Comparison of ENCODE assay signal across 17 cellular contexts in the genomic region with DNA sequence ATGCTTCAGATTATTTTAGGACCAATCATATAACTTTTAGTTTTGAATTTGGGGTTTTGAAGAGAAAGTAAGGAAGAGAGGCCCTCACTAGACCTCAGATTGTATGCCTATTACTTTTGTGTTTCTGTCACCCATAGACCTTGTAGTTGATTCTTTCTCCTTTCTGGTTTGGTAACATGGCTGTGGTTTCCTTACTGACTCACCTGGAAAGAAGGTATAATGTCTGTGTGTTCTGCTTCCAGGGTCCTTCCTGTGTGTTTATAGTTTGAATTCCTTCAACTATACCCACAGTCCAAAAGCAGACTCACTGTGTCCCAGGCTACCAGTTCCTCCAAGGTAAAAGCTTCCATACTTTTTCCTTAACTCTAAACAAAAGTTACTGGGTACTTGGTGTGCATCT. TPM values are rescaled to one million over a fixed set of nuclear protein-coding genes. Genes with fewer than 3 reads are reported as not detected.
DNase-seq lines count a peak whose midpoint lies in the region; TF ChIP-seq lines count a peak whose summit lies in the region.
"Had no signal": no experiment of that assay in that cellular context is flagged by ENCODE, and none has a peak within 500 bp of the region (broad histone marks: within the 10 kb centered on the region; RNA-seq: fewer than 3 reads in every experiment).

No MANE protein-coding gene starts in this region.

- H3K27me3 Mint-ChIP-seq in MCF 10A (ENCODE audit: insufficient read depth, unreplicated experiment), result no peaks in the 10 kb centered on the region

- H3K36me3 Mint-ChIP-seq in MCF 10A (ENCODE audit: insufficient read depth, unreplicated experiment), result peaks cover 6% of the 10 kb centered on the region
- H3K36me3 Mint-ChIP-seq: CD8-positive, alpha-beta T cell had no signal

- BruUV-seq in mammary epithelial cell (replicated peaks; lab: Mats Ljungman, UMichigan) (no TSS peak), MCF 10A (replicated peaks; lab: Mats Ljungman, UMichigan) (no TSS peak)

- H3K27me3 ChIP-seq in mammary epithelial cell (ENCODE audit: insufficient read depth, low read length), result no peaks in the 10 kb centered on the region

- H3K9me3 ChIP-seq in mammary epithelial cell (replicated peaks; ENCODE audit: insufficient read depth, low read length), result no peaks in the 10 kb centered on the region

- DNase-seq in mammary epithelial cell (peak; percentile 75), MCF 10A (ENCODE audit: unreplicated experiment) (no peak), epithelial cell of prostate (ENCODE audit: low read depth, low spot score) (peak; percentile 12), renal cortical epithelial cell (ENCODE audit: low read depth) (peak; percentile 47), NCI-H748 treated with DMSO at 0.1 percent for 48 hours (lab: John Stamatoyannopoulos, UW) (no peak), DMS153 (lab: John Stamatoyannopoulos, UW) (no peak), pons (ENCODE audit: low spot score) (no peak)
- DNase-seq: CD8-positive, alpha-beta T cell; COR-L47; DND-41; GDM1; GOT3; H9; IMR-90 had no signal

- no peaks in the 10 kb centered on the region for H3K36me3 ChIP-seq in mammary epithelial cell (ENCODE audit: insufficient read depth, low read length)

- intact Hi-C loops in mammary epithelial cell (cut with micrococcal nuclease) (no loop called here), MCF 10A (cut with micrococcal nuclease) (no loop called here)

- POLR2A ChIA-PET in MCF 10A (lab: Yijun Ruan, JAX), result interaction anchor here (0.6 to 1.1 kb wide), 2 partner anchors 8 to 353 kb away, joined by 3 read pairs; no protein-coding TSS in a partner anchor

- in situ Hi-C loops in mammary epithelial cell (cut with MboI; ENCODE audit: low sequenced_read_pairs in 2 of 2), result no loop called here

- H3K4me1 Mint-ChIP-seq in MCF 10A (ENCODE audit: insufficient read depth, unreplicated experiment), result no peaks in the 10 kb centered on the region

- H3K27ac ChIP-seq in mammary epithelial cell (ENCODE audit: insufficient read depth, low read depth, low read length) (no peak overlapping the region), epithelial cell of prostate (peak overlapping the region; percentile 30)
- H3K27ac ChIP-seq: 22Rv1 had no signal

- H3K4me2 ChIP-seq in mammary epithelial cell (ENCODE audit: insufficient read depth, low read depth, low read length), result peak overlapping the region; percentile 3

- H3K9ac ChIP-seq in mammary epithelial cell (ENCODE audit: insufficient read depth, low read length), result no peak overlapping the region

- no peak overlapping the region for H3K4me3 Mint-ChIP-seq in MCF 10A (ENCODE audit: unreplicated experiment)
- H3K4me3 Mint-ChIP-seq: CD8-positive, alpha-beta T cell; H9 had no signal

- H3K9me3 Mint-ChIP-seq in MCF 10A (ENCODE audit: unreplicated experiment), result no peaks in the 10 kb centered on the region
- H3K9me3 Mint-ChIP-seq: CD8-positive, alpha-beta T cell; H9 had no signal

- H3K27ac Mint-ChIP-seq in MCF 10A (ENCODE audit: low read depth, unreplicated experiment), result no peak overlapping the region
- H3K27ac Mint-ChIP-seq: CD14-positive monocyte; CD8-positive, alpha-beta T cell had no signal

- CTCF ChIA-PET in mammary epithelial cell (lab: Charles Lee; ENCODE audit: low non-redundant PET) (no interaction called here), MCF 10A (lab: Yijun Ruan, JAX) (interaction anchor here (1.7 to 2.0 kb wide), 2 partner anchors 26 to 215 kb away, joined by 4 to 10 read pairs; no protein-coding TSS in a partner anchor)

- H3K4me3 ChIP-seq in mammary epithelial cell (replicated peaks in 1 of 3; ENCODE audit: insufficient read depth in 1 of 3, low read depth in 2 of 3, low read length in 3 of 3), result no peak overlapping the region

- no peak for TF ChIP-seq CTCF in mammary epithelial cell (conservative IDR thresholded peaks at IDR 0.05 in 1 of 2, IDR thresholded peaks at IDR 0.05 in 1 of 2; ENCODE audit: extremely low read depth in 1 of 2, insufficient read depth in 1 of 2, low read depth in 1 of 2, low read length in 2 of 2)
- no peak for TF ChIP-seq CTCF in MCF 10A (IDR thresholded peaks at IDR 0.05; ENCODE audit: unreplicated experiment)

- no peaks in the 10 kb centered on the region for H4K20me1 ChIP-seq in mammary epithelial cell (ENCODE audit: insufficient read depth, low read length)

- H2AFZ ChIP-seq in mammary epithelial cell (ENCODE audit: low read depth, low read length), result peak overlapping the region; percentile 22

- dilution Hi-C loops in mammary epithelial cell (cut with HindIII; ENCODE audit: low sequenced_read_pairs), result no loop called here

- H3K79me2 ChIP-seq in mammary epithelial cell (ENCODE audit: insufficient read depth, low read length), result no peaks in the 10 kb centered on the region

- H3K4me1 ChIP-seq in mammary epithelial cell (ENCODE audit: insufficient read depth, low read length), result peaks cover 10% of the 10 kb centered on the region

RNA-seq across cellular contexts. Expression of a gene that starts 8.1 kb away (rescaled TPM):
- 1 to 10 TPM; 5.8 to 6.4 TPM for total RNA-seq in mammary epithelial cell
- polyA plus RNA-seq in mammary epithelial cell, result 3.6 TPM
- 6.0 TPM for polyA minus RNA-seq in mammary epithelial cell
- total RNA-seq in MCF 10A (2022), result 0.83 and 2.8 TPM in 2 replicates
- total RNA-seq in renal cortical epithelial cell, result 12.7 and 54.5 TPM in 2 replicates
- total RNA-seq: A673; CD8-positive, alpha-beta T cell had no signal
- polyA plus RNA-seq: CD14-positive monocyte had no signal

Comparison
In these comparisons a context has a peak if more than half of its experiments do, and no peak if none do; other contexts are left out.
1. DNase-seq: peak in mammary epithelial cell (single experiment), epithelial cell of prostate (single experiment) and renal cortical epithelial cell (single experiment); none in MCF 10A (single experiment), NCI-H748 treated with DMSO at 0.1 percent for 48 hours (single experiment), DMS153 (single experiment) and pons (single experiment).